1 cellular context compared by ENCODE assay signal in genomic region chr12:124771462-124772361, GRCh38.
TF ChIP-seq lines count a peak whose summit lies in the region.

No MANE protein-coding gene starts in this region.

TF ChIP-seq in K562, 482 proteins besides CTCF, POLR2A, EP300 and RAD21 (continued from another document):
- no peak for TF ChIP-seq CCNT2 (IDR thresholded peaks at IDR 0.05; ENCODE audit: borderline replicate concordance, extremely low read depth, insufficient read length, low read depth, low read length)
- TF ChIP-seq ZNF445 (CRISPR knock-in tag; IDR thresholded peaks at IDR 0.05; ENCODE audit: low read depth), result no peak
- no peak for TF ChIP-seq ZNF175 (CRISPR knock-in tag; IDR thresholded peaks at IDR 0.05; ENCODE audit: low read depth)
